In genomic region chr16:24049113-24049512, GRCh38 we compare ENCODE assay signal across 15 cellular contexts.
"Had no signal": no experiment of that assay in that cellular context is flagged by ENCODE, and none has a peak within 500 bp of the region (broad histone marks: within the 10 kb centered on the region; RNA-seq: fewer than 3 reads in every experiment).

No MANE protein-coding gene starts in this region.

- H3K27me3 Mint-ChIP-seq: naive thymus-derived CD8-positive, alpha-beta T cell had no signal

- H3K27ac Mint-ChIP-seq: neural progenitor cell, progenitor cell of endocrine pancreas had no signal

- H3K4me3 Mint-ChIP-seq: naive thymus-derived CD8-positive, alpha-beta T cell; neural progenitor cell had no signal

- H2AFZ ChIP-seq: neural progenitor cell had no signal

- H3K9me3 ChIP-seq: colonic mucosa, heart left ventricle, pancreas had no signal

- H3K36me3 Mint-ChIP-seq: neural progenitor cell had no signal

- DNase-seq: colonic mucosa; effector CD4-positive, alpha-beta T cell; heart left ventricle; hippocampal formation; left colon; mesendoderm; naive thymus-derived CD8-positive, alpha-beta T cell; nucleus accumbens; pancreas; right cardiac atrium; stimulated activated CD4-positive, alpha-beta T cell treated with anti-CD3 and anti-CD28 coated beads, Interleukin-4, amount 100 ng/mL, for 1 hour; stimulated activated naive CD4-positive, alpha-beta T cell treated with Interleukin-2 at 50 U/mL for 16 hours; trophoblast cell had no signal

- ATAC-seq: heart left ventricle; left colon; naive thymus-derived CD8-positive, alpha-beta T cell; pancreas; right cardiac atrium had no signal

- H3K27me3 ChIP-seq: colonic mucosa, neural progenitor cell had no signal

- H3K9me3 Mint-ChIP-seq: naive thymus-derived CD8-positive, alpha-beta T cell; neural progenitor cell had no signal

- H3K27ac ChIP-seq: colonic mucosa, heart left ventricle, neural progenitor cell, pancreas had no signal

- H3K4me2 ChIP-seq: neural progenitor cell had no signal

- H3K36me3 ChIP-seq: colonic mucosa, heart left ventricle, neural progenitor cell, pancreas had no signal

- H3K4me1 ChIP-seq: colonic mucosa, heart left ventricle, neural progenitor cell, pancreas had no signal

- H3K9ac ChIP-seq: neural progenitor cell had no signal

- H3K4me3 ChIP-seq: colonic mucosa, heart left ventricle, neural progenitor cell, pancreas had no signal
